ENCODE assay signal across 8 cellular contexts in genomic region chr2:74529357-74530238, GRCh38. TPM values are rescaled to one million over a fixed set of nuclear protein-coding genes. Genes with fewer than 3 reads are reported as not detected.
A peak's percentile ranks its signal among the peaks of the same experiment; 100 is the strongest.
DNase-seq lines count a peak whose midpoint lies in the region; FAIRE-seq and TF ChIP-seq lines count a peak whose summit lies in the region.

Gene AUP1 (minus strand): TSS chr2:74529706. CDS start chr2:74529629, 77 bp downstream.
Gene HTRA2 (plus strand): TSS chr2:74529933. CDS start chr2:74530007, 74 bp downstream.

- peak within 1 kb of the TSS; percentile 74 to 97 for H3K4me3 ChIP-seq in neutrophil (ENCODE audit: low read depth in 1 of 2, low read length in 1 of 2)

- peaks cover 46% of the 10 kb centered on the region for H3K36me3 ChIP-seq in neutrophil

- peaks cover 48% of the 10 kb centered on the region for H3K36me3 Mint-ChIP-seq in activated naive CD4-positive, alpha-beta T cell treated with anti-CD3 and anti-CD28 coated beads for 36 hours (ENCODE audit: low read depth)

- DNase-seq in GF-D8 (lab: John Stamatoyannopoulos, UW) (peak; percentile 91), HEK293T (ENCODE audit: extremely low spot score) (peak; percentile 96), NAMALWA (ENCODE audit: low spot score) (peak; percentile 96), SK-N-DZ (ENCODE audit: low spot score) (peak; percentile 98), frontal cortex (ENCODE audit: low spot score in 2 of 2) (peak; percentile 99), substantia nigra (lab: John Stamatoyannopoulos, UW) (peak; percentile 84 to 99 (median 98))
- peak; percentile 96 for DNase-seq in activated naive CD4-positive, alpha-beta T cell treated with anti-CD3 and anti-CD28 coated beads for 36 hours

- H3K9me3 Mint-ChIP-seq in activated naive CD4-positive, alpha-beta T cell treated with anti-CD3 and anti-CD28 coated beads for 36 hours: no peaks in the 10 kb centered on the region

- peak within 1 kb of the TSS; percentile 91 for H3K27ac Mint-ChIP-seq in activated naive CD4-positive, alpha-beta T cell treated with anti-CD3 and anti-CD28 coated beads for 36 hours

- CTCF ChIA-PET in HEK293T (lab: Yijun Ruan, JAX): interaction anchor here (1.2 kb wide), 1 partner anchor 48 kb away, joined by 4 read pairs; no protein-coding TSS in a partner anchor
- CTCF ChIA-PET in activated naive CD4-positive, alpha-beta T cell treated with anti-CD3 and anti-CD28 coated beads for 36 hours (lab: Charles Lee): interaction anchor here (0.9 to 4.4 kb wide), 10 partner anchors 9 to 60 kb away, joined by 3 to 39 read pairs (median 4); partner anchors contain the start of genes CCDC142 and TTC31

- no peaks in the 10 kb centered on the region for H3K9me3 ChIP-seq in neutrophil

- no peaks in the 10 kb centered on the region for H3K27me3 ChIP-seq in neutrophil

- no peak for FAIRE-seq in frontal cortex (lab: Jason Lieb, UNC)

- intact Hi-C loops in activated naive CD4-positive, alpha-beta T cell treated with anti-CD3 and anti-CD28 coated beads for 36 hours (cut with micrococcal nuclease): loop anchor here (1.0 to 10.0 kb wide), 14 partner anchors 13 to 705 kb away; partner anchors contain the start of genes C2orf81, DOK1, HK2 and INO80B

- peaks cover 32 to 33% of the 10 kb centered on the region in 2 experiments for H3K4me1 ChIP-seq in neutrophil (ENCODE audit: control insufficient read depth in 1 of 2, insufficient read depth in 1 of 2, low read depth in 1 of 2, low read length in 1 of 2)

- peak within 1 kb of the TSS; percentile 98 for H3K4me3 Mint-ChIP-seq in activated naive CD4-positive, alpha-beta T cell treated with anti-CD3 and anti-CD28 coated beads for 36 hours

- H3K4me1 Mint-ChIP-seq in activated naive CD4-positive, alpha-beta T cell treated with anti-CD3 and anti-CD28 coated beads for 36 hours (ENCODE audit: low read depth): peaks cover 40% of the 10 kb centered on the region

- H3K27me3 Mint-ChIP-seq in activated naive CD4-positive, alpha-beta T cell treated with anti-CD3 and anti-CD28 coated beads for 36 hours (ENCODE audit: low read depth): no peaks in the 10 kb centered on the region

- POLR2A ChIA-PET in HEK293T (lab: Yijun Ruan, JAX): interaction anchor here (0.5 to 8.4 kb wide), 18 partner anchors 9 to 138 kb away, joined by 3 to 70 read pairs (median 4); partner anchors contain the start of genes CCDC142, INO80B, LOXL3 and MRPL53

- TF ChIP-seq CTCF in neutrophil (IDR thresholded peaks at IDR 0.05): peak; percentile 37

- peak within 1 kb of the TSS; percentile 94 for H3K27ac ChIP-seq in neutrophil
- peak within 1 kb of the TSS; percentile 79 for H3K27ac ChIP-seq in substantia nigra (ENCODE audit: low read depth, low read length, poor library complexity, severe bottlenecking)

TF ChIP-seq in HEK293T, 16 proteins besides CTCF, POLR2A, EP300 and RAD21:
- TF ChIP-seq FOXM1 (IDR thresholded peaks at IDR 0.05; ENCODE audit: borderline replicate concordance) (no peak), HDGF (IDR thresholded peaks at IDR 0.05; ENCODE audit: borderline replicate concordance) (0 out of 2 replicates have a peak, but pooled peaks have one; percentile 42), SP1 (IDR thresholded peaks at IDR 0.05) (no peak), ELF4 (IDR thresholded peaks at IDR 0.05) (peak; percentile 79), L3MBTL2 (conservative IDR thresholded peaks at IDR 0.05) (peak; percentile 57; the same call in 1 of the 2 replicates), LEF1 (IDR thresholded peaks at IDR 0.05; ENCODE audit: borderline replicate concordance) (no peak), BHLHE40 (IDR thresholded peaks at IDR 0.05; ENCODE audit: borderline replicate concordance) (no peak)

RNA-seq across cellular contexts. Expression of gene AUP1, which starts in this region (rescaled TPM):
- polyA plus RNA-seq in SK-N-DZ (2014; cell fraction: cytosol; rRNA removed): 181 and 194 TPM in 2 replicates
- polyA plus RNA-seq in SK-N-DZ (2014; cell fraction: nucleus; rRNA removed): 817 and 859 TPM in 2 replicates
- total RNA-seq in activated naive CD4-positive, alpha-beta T cell treated with anti-CD3 and anti-CD28 coated beads for 36 hours: 10 to 100 TPM; 77.4 to 78.5 TPM
- 42.0 TPM for total RNA-seq in frontal cortex

RNA-seq across cellular contexts. Expression of gene HTRA2, which starts in this region (rescaled TPM):
- polyA plus RNA-seq in SK-N-DZ (2014; cell fraction: cytosol; rRNA removed): 61.5 and 73.7 TPM in 2 replicates
- 109 and 154 TPM in 2 replicates for polyA plus RNA-seq in SK-N-DZ (2014; cell fraction: nucleus; rRNA removed)
- total RNA-seq in activated naive CD4-positive, alpha-beta T cell treated with anti-CD3 and anti-CD28 coated beads for 36 hours: 10 to 100 TPM; 39.0 to 39.7 TPM
- total RNA-seq in frontal cortex: 54.2 TPM

Comparison
In these comparisons a context has a peak if more than half of its experiments do, and no peak if none do; other contexts are left out.
1. Peak in every context shown above with its lines: DNase-seq, H3K4me3 ChIP-seq and H3K27ac ChIP-seq.